31 cellular contexts compared by ENCODE assay signal in genomic region chr10:43771675-43772074, GRCh38.
DNase-seq lines count a peak whose midpoint lies in the region; ATAC-seq, FAIRE-seq and TF ChIP-seq lines count a peak whose summit lies in the region.
"Had no signal": no experiment of that assay in that cellular context is flagged by ENCODE, and none has a peak within 500 bp of the region (broad histone marks: within the 10 kb centered on the region; RNA-seq: fewer than 3 reads in every experiment).

No MANE protein-coding gene starts in this region.

- no peak for FAIRE-seq in pancreas (lab: Jason Lieb, UNC)
- FAIRE-seq: A549, D721Med had no signal

- no peaks in the 10 kb centered on the region for H3K27me3 ChIP-seq in body of pancreas
- no peaks in the 10 kb centered on the region for H3K27me3 ChIP-seq in pancreas
- H3K27me3 ChIP-seq in suprapubic skin: no peaks in the 10 kb centered on the region
- H3K27me3 ChIP-seq: BE2C; BLaER1; BLaER1 treated with 17β-estradiol and CSF1 and Interleukin-3, amounts not matched to agents 10 nM and 100 nM had no signal

- TF ChIP-seq POLR2A in body of pancreas (IDR thresholded peaks at IDR 0.05) (peak; percentile 17 to 68 (median 51)), suprapubic skin (IDR thresholded peaks at IDR 0.05) (no peak)

- peak overlapping the region in 1 of 2 donors; percentile 20 for H3K4me3 ChIP-seq in body of pancreas
- H3K4me3 ChIP-seq in pancreas: peak overlapping the region in 3 of 4 donors; percentile 4 to 32 (median 7)
- no peak overlapping the region for H3K4me3 ChIP-seq in suprapubic skin
- H3K4me3 ChIP-seq: A549; BLaER1; BLaER1 treated with 17β-estradiol and CSF1 and Interleukin-3, amounts not matched to agents 10 nM and 100 nM had no signal

- no peak for TF ChIP-seq CTCF in VCaP (conservative IDR thresholded peaks at IDR 0.05)
- TF ChIP-seq CTCF in body of pancreas (IDR thresholded peaks at IDR 0.05): no peak
- no peak for TF ChIP-seq CTCF in pancreas (IDR thresholded peaks at IDR 0.05)
- no peak for TF ChIP-seq CTCF in suprapubic skin (IDR thresholded peaks at IDR 0.05)

- H3K9me3 ChIP-seq in body of pancreas: no peaks in the 10 kb centered on the region
- no peaks in the 10 kb centered on the region for H3K9me3 ChIP-seq in pancreas
- H3K9me3 ChIP-seq in suprapubic skin: no peaks in the 10 kb centered on the region
- H3K9me3 ChIP-seq: A549, BE2C, Caco-2 had no signal

- 10 to 13% methylated on average over 2 of the region's 2 CpGs for WGBS in body of pancreas, 2 donors
- 15 to 21% methylated on average over 2 of the region's 2 CpGs for WGBS in pancreas, 2 donors
- WGBS in suprapubic skin: 77% methylated on average over 2 of the region's 2 CpGs

- no peaks in the 10 kb centered on the region for H3K36me3 ChIP-seq in body of pancreas (replicated peaks in 1 of 2; ENCODE audit: insufficient read depth in 1 of 2, low read depth in 2 of 2)
- no peaks in the 10 kb centered on the region for H3K36me3 ChIP-seq in pancreas
- H3K36me3 ChIP-seq in suprapubic skin: no peaks in the 10 kb centered on the region
- H3K36me3 ChIP-seq: BE2C; BLaER1; BLaER1 treated with 17β-estradiol and CSF1 and Interleukin-3, amounts not matched to agents 10 nM and 100 nM had no signal

- intact Hi-C loops in body of pancreas (cut with DNase I): no loop called here
- intact Hi-C loops in pancreas (cut with DNase I): no loop called here

- H3K27ac ChIP-seq in VCaP (peak overlapping the region; percentile 16), body of pancreas (peak overlapping the region in 1 of 4 donors; percentile 55), pancreas (no peak overlapping the region), suprapubic skin (no peak overlapping the region)
- H3K27ac ChIP-seq: 22Rv1; A549; BLaER1; BLaER1 treated with 17β-estradiol and CSF1 and Interleukin-3, amounts not matched to agents 10 nM and 100 nM; C4-2B had no signal

- TF ChIP-seq EP300 in suprapubic skin (IDR thresholded peaks at IDR 0.05): no peak

- H3K4me1 ChIP-seq in body of pancreas: peaks cover 3% of the 10 kb centered on the region
- peaks cover 0 to 14% (median 0%) of the 10 kb centered on the region in 3 donors for H3K4me1 ChIP-seq in pancreas
- no peaks in the 10 kb centered on the region for H3K4me1 ChIP-seq in suprapubic skin
- H3K4me1 ChIP-seq: A549, BE2C, Caco-2 had no signal

- DNase-seq in body of pancreas (peak in 3 of 4 donors; percentile 28 to 35 (median 35)), pancreas (no peak), NCI-H2227 (lab: John Stamatoyannopoulos, UW; ENCODE audit: unreplicated experiment) (no peak), suprapubic skin (ENCODE audit: low spot score in 2 of 2) (no peak), GF-D8 (lab: John Stamatoyannopoulos, UW) (no peak)
- DNase-seq: 8988T; ACHN; AML-193; BE2C; C1 segment of cervical spinal cord; Caco-2; Calu3; CD4-positive, alpha-beta memory T cell; CD4-positive, alpha-beta T cell; CD4-positive, CD25-positive, alpha-beta regulatory T cell; CD8-positive, alpha-beta memory T cell; CD8-positive, alpha-beta T cell; COR-L47; DMS 273 treated with DMSO at 0.1 percent for 48 hours; DMS153; DMS53; DMS79; DMS79 treated with DMSO at 0.1 percent for 48 hours; DND-41 had no signal

- ATAC-seq in body of pancreas (no peak), pancreas (peak in 3 of 4 donors; percentile 74 to 90 (median 80))
- ATAC-seq: A549; CD8-positive, alpha-beta T cell had no signal

Comparison
In these comparisons a context has a peak if more than half of its experiments do, and no peak if none do; other contexts are left out.
1. DNase-seq: peak in body of pancreas (3 of 4); none in pancreas (0 of 6), NCI-H2227 (single experiment), suprapubic skin (0 of 2) and GF-D8 (single experiment).
2. POLR2A ChIP-seq: peak in body of pancreas (3 of 3); none in suprapubic skin (0 of 2).